ENCODE assay signal across 1 cellular context in genomic region chr4:71827811-71828210, GRCh38.
A peak's percentile ranks its signal among the peaks of the same experiment; 100 is the strongest.
TF ChIP-seq lines count a peak whose summit lies in the region.

No MANE protein-coding gene starts in this region.

TF ChIP-seq in GM23338, 12 proteins besides CTCF, POLR2A, EP300 and RAD21 (continued from another document):
- TF ChIP-seq ZNF462 (CRISPR knock-in tag; IDR thresholded peaks at IDR 0.05), result peak; percentile 90
- TF ChIP-seq JUNB (IDR thresholded peaks at IDR 0.05; ENCODE audit: unreplicated experiment), result no peak
- peak; percentile 72; the same call in 1 of the 2 replicates for TF ChIP-seq NANOG (IDR thresholded peaks at IDR 0.05; ENCODE audit: borderline replicate concordance)
- no peak for TF ChIP-seq EZH2 (IDR thresholded peaks at IDR 0.05; ENCODE audit: low read depth, unreplicated experiment)
